In genomic region chr20:25439328-25439727, GRCh38 we compare ENCODE assay signal across 1 cellular context.
TF ChIP-seq lines count a peak whose summit lies in the region.

No MANE protein-coding gene starts in this region.

TF ChIP-seq in GM23338, 12 proteins besides CTCF, POLR2A, EP300 and RAD21 (continued from another document):
- TF ChIP-seq, protein P1, sequence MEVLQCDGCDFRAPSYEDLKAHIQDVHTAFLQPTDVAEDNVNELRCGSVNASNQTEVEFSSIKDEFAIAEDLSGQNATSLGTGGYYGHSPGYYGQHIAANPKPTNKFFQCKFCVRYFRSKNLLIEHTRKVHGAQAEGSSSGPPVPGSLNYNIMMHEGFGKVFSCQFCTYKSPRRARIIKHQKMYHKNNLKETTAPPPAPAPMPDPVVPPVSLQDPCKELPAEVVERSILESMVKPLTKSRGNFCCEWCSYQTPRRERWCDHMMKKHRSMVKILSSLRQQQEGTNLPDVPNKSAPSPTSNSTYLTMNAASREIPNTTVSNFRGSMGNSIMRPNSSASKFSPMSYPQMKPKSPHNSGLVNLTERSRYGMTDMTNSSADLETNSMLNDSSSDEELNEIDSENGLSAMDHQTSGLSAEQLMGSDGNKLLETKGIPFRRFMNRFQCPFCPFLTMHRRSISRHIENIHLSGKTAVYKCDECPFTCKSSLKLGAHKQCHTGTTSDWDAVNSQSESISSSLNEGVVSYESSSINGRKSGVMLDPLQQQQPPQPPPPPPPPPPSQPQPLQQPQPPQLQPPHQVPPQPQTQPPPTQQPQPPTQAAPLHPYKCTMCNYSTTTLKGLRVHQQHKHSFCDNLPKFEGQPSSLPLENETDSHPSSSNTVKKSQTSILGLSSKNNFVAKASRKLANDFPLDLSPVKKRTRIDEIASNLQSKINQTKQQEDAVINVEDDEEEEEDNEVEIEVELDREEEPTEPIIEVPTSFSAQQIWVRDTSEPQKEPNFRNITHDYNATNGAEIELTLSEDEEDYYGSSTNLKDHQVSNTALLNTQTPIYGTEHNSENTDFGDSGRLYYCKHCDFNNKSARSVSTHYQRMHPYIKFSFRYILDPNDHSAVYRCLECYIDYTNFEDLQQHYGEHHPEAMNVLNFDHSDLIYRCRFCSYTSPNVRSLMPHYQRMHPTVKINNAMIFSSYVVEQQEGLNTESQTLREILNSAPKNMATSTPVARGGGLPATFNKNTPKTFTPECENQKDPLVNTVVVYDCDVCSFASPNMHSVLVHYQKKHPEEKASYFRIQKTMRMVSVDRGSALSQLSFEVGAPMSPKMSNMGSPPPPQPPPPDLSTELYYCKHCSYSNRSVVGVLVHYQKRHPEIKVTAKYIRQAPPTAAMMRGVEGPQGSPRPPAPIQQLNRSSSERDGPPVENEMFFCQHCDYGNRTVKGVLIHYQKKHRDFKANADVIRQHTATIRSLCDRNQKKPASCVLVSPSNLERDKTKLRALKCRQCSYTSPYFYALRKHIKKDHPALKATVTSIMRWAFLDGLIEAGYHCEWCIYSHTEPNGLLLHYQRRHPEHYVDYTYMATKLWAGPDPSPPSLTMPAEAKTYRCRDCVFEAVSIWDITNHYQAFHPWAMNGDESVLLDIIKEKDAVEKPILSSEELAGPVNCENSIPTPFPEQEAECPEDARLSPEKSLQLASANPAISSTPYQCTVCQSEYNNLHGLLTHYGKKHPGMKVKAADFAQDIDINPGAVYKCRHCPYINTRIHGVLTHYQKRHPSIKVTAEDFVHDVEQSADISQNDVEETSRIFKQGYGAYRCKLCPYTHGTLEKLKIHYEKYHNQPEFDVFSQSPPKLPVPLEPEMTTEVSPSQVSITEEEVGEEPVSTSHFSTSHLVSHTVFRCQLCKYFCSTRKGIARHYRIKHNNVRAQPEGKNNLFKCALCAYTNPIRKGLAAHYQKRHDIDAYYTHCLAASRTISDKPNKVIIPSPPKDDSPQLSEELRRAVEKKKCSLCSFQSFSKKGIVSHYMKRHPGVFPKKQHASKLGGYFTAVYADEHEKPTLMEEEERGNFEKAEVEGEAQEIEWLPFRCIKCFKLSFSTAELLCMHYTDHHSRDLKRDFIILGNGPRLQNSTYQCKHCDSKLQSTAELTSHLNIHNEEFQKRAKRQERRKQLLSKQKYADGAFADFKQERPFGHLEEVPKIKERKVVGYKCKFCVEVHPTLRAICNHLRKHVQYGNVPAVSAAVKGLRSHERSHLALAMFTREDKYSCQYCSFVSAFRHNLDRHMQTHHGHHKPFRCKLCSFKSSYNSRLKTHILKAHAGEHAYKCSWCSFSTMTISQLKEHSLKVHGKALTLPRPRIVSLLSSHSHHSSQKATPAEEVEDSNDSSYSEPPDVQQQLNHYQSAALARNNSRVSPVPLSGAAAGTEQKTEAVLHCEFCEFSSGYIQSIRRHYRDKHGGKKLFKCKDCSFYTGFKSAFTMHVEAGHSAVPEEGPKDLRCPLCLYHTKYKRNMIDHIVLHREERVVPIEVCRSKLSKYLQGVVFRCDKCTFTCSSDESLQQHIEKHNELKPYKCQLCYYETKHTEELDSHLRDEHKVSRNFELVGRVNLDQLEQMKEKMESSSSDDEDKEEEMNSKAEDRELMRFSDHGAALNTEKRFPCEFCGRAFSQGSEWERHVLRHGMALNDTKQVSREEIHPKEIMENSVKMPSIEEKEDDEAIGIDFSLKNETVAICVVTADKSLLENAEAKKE (CRISPR knock-in tag; IDR thresholded peaks at IDR 0.05), result no peak
- TF ChIP-seq CREB1 (CRISPR knock-in tag; IDR thresholded peaks at IDR 0.05; ENCODE audit: low read depth), result no peak
- no peak for TF ChIP-seq ZNF331 (CRISPR knock-in tag; IDR thresholded peaks at IDR 0.05; ENCODE audit: low read depth)
